ENCODE assay signal across 1 cellular context in genomic region chr1:31815752-31816484, GRCh38.
TF ChIP-seq lines count a peak whose summit lies in the region.

SPOCD1 (minus strand) TSS chr1:31816022; CDS start chr1:31815333, 689 bp downstream.

TF ChIP-seq in HepG2, 621 proteins besides CTCF, POLR2A, EP300 and RAD21 (continued from another document and continues in another):
- peak; percentile 83; the same call in 1 of the 2 replicates for TF ChIP-seq ZNF280D (CRISPR knock-in tag; IDR thresholded peaks at IDR 0.05)
- no peak for TF ChIP-seq ZNF841 (CRISPR knock-in tag; IDR thresholded peaks at IDR 0.05; ENCODE audit: borderline replicate concordance)
- TF ChIP-seq BATF2 (CRISPR knock-in tag; IDR thresholded peaks at IDR 0.05) = no peak
- no peak for TF ChIP-seq ZNF576 (CRISPR knock-in tag; IDR thresholded peaks at IDR 0.05)
- TF ChIP-seq ZFP41 (CRISPR knock-in tag; IDR thresholded peaks at IDR 0.05; ENCODE audit: borderline replicate concordance) = no peak
- peak; percentile 67 for TF ChIP-seq IRF2 (CRISPR knock-in tag; IDR thresholded peaks at IDR 0.05)
- TF ChIP-seq ZBTB21 (CRISPR knock-in tag; IDR thresholded peaks at IDR 0.05) = 0 out of 2 replicates have a peak, but pooled peaks have one; percentile 28
- TF ChIP-seq ZNF547 (CRISPR knock-in tag; IDR thresholded peaks at IDR 0.05) = no peak
- peak; percentile 66; the same call in 1 of the 2 replicates for TF ChIP-seq HDAC1 (CRISPR knock-in tag; IDR thresholded peaks at IDR 0.05)
- no peak for TF ChIP-seq SSRP1 (CRISPR knock-in tag; IDR thresholded peaks at IDR 0.05)
- no peak for TF ChIP-seq ZNF337 (CRISPR knock-in tag; IDR thresholded peaks at IDR 0.05; ENCODE audit: borderline replicate concordance, low read depth)
- TF ChIP-seq DMAP1 (CRISPR knock-in tag; IDR thresholded peaks at IDR 0.05) = no peak; the same call in 1 of the 2 replicates
- TF ChIP-seq FOXM1 (CRISPR knock-in tag; IDR thresholded peaks at IDR 0.05) = no peak
- TF ChIP-seq PAX8 (CRISPR knock-in tag; IDR thresholded peaks at IDR 0.05; ENCODE audit: borderline replicate concordance) = no peak
- TF ChIP-seq ZNF747 (CRISPR knock-in tag; IDR thresholded peaks at IDR 0.05; ENCODE audit: borderline replicate concordance) = peak; percentile 62; the same call in 1 of the 2 replicates
- no peak for TF ChIP-seq SKI (IDR thresholded peaks at IDR 0.05; ENCODE audit: partially characterized antibody)
- peak; percentile 51; the same call in 1 of the 2 replicates for TF ChIP-seq ARID3A (IDR thresholded peaks at IDR 0.05; ENCODE audit: low read depth, low read length)
- no peak for TF ChIP-seq IRX3 (CRISPR knock-in tag; IDR thresholded peaks at IDR 0.05; ENCODE audit: borderline replicate concordance, low read depth)
- no peak for TF ChIP-seq UBTF (CRISPR knock-in tag; IDR thresholded peaks at IDR 0.05)
- no peak for TF ChIP-seq ZNF235 (CRISPR knock-in tag; IDR thresholded peaks at IDR 0.05; ENCODE audit: borderline replicate concordance)
- no peak for TF ChIP-seq SP1 (IDR thresholded peaks at IDR 0.05)
- peak; percentile 72 for TF ChIP-seq SP1 (CRISPR knock-in tag; IDR thresholded peaks at IDR 0.05)
- TF ChIP-seq ZMYM4 (CRISPR knock-in tag; IDR thresholded peaks at IDR 0.05) = peak; percentile 90
- no peak for TF ChIP-seq ZBTB14 (CRISPR knock-in tag; IDR thresholded peaks at IDR 0.05)
- TF ChIP-seq ZNF430 (CRISPR knock-in tag; IDR thresholded peaks at IDR 0.05) = no peak
- TF ChIP-seq FOXC1 (CRISPR knock-in tag; IDR thresholded peaks at IDR 0.05; ENCODE audit: borderline replicate concordance) = no peak; the same call in 1 of the 2 replicates
- TF ChIP-seq ZNF7 (CRISPR knock-in tag; IDR thresholded peaks at IDR 0.05) = no peak
- TF ChIP-seq ZNF44 (CRISPR knock-in tag; IDR thresholded peaks at IDR 0.05) = no peak
- 0 out of 2 replicates have a peak, but pooled peaks have one; percentile 29 for TF ChIP-seq ERF (CRISPR knock-in tag; IDR thresholded peaks at IDR 0.05)
- no peak for TF ChIP-seq SMARCC2 (IDR thresholded peaks at IDR 0.05)
- no peak for TF ChIP-seq ZNF451 (CRISPR knock-in tag; IDR thresholded peaks at IDR 0.05)
- TF ChIP-seq RCOR2 (CRISPR knock-in tag; IDR thresholded peaks at IDR 0.05) = peak; percentile 92
- no peak for TF ChIP-seq EZH2 (conservative IDR thresholded peaks at IDR 0.05; ENCODE audit: low read depth, low read length)
- no peak for TF ChIP-seq CERS6 (CRISPR knock-in tag; IDR thresholded peaks at IDR 0.05)
- no peak for TF ChIP-seq TOE1 (CRISPR knock-in tag; IDR thresholded peaks at IDR 0.05)
- TF ChIP-seq ZNF12 (CRISPR knock-in tag; IDR thresholded peaks at IDR 0.05) = no peak; the same call in 1 of the 2 replicates
- no peak for TF ChIP-seq NCOR1 (IDR thresholded peaks at IDR 0.05; ENCODE audit: borderline replicate concordance, low read length)
- TF ChIP-seq HNF4A (CRISPR knock-in tag; IDR thresholded peaks at IDR 0.05) = 0 out of 2 replicates have a peak, but pooled peaks have one; percentile 20
- no peak for TF ChIP-seq WIZ (CRISPR knock-in tag; IDR thresholded peaks at IDR 0.05)
- TF ChIP-seq ETV5 (CRISPR knock-in tag; IDR thresholded peaks at IDR 0.05; ENCODE audit: borderline replicate concordance) = no peak; the same call in 1 of the 2 replicates
- TF ChIP-seq THAP7 (CRISPR knock-in tag; IDR thresholded peaks at IDR 0.05) = no peak
- no peak for TF ChIP-seq THYN1 (CRISPR knock-in tag; IDR thresholded peaks at IDR 0.05; ENCODE audit: borderline replicate concordance, low read depth)
- no peak for TF ChIP-seq CENPX (CRISPR knock-in tag; IDR thresholded peaks at IDR 0.05)
- TF ChIP-seq ZNF776 (CRISPR knock-in tag; IDR thresholded peaks at IDR 0.05) = no peak
- no peak for TF ChIP-seq TOPORS (CRISPR knock-in tag; IDR thresholded peaks at IDR 0.05)
- no peak for TF ChIP-seq ZNF333 (CRISPR knock-in tag; IDR thresholded peaks at IDR 0.05; ENCODE audit: borderline replicate concordance)
- peak; percentile 68 for TF ChIP-seq HOXA3 (CRISPR knock-in tag; IDR thresholded peaks at IDR 0.05)
- TF ChIP-seq ELF1 (CRISPR knock-in tag; IDR thresholded peaks at IDR 0.05) = 0 out of 2 replicates have a peak, but pooled peaks have one; percentile 43
- TF ChIP-seq ZNF782 (CRISPR knock-in tag; IDR thresholded peaks at IDR 0.05; ENCODE audit: borderline replicate concordance) = no peak; the same call in 1 of the 2 replicates
- peak; percentile 52; the same call in 1 of the 2 replicates for TF ChIP-seq YEATS2 (CRISPR knock-in tag; IDR thresholded peaks at IDR 0.05; ENCODE audit: borderline replicate concordance)
- TF ChIP-seq KDM5A (IDR thresholded peaks at IDR 0.05; ENCODE audit: borderline replicate concordance, low read length) = no peak
- TF ChIP-seq CAMTA2 (CRISPR knock-in tag; IDR thresholded peaks at IDR 0.05; ENCODE audit: borderline replicate concordance) = no peak
- TF ChIP-seq RBFOX2 (IDR thresholded peaks at IDR 0.05; ENCODE audit: low read depth, low read length) = no peak
- no peak for TF ChIP-seq ZNF253 (CRISPR knock-in tag; IDR thresholded peaks at IDR 0.05; ENCODE audit: borderline replicate concordance)
- TF ChIP-seq ZHX2 (IDR thresholded peaks at IDR 0.05; ENCODE audit: low read depth) = no peak
- no peak for TF ChIP-seq ZHX2 (CRISPR knock-in tag; IDR thresholded peaks at IDR 0.05; ENCODE audit: borderline replicate concordance)
